Comparison of ENCODE assay signal across 8 cellular contexts in genomic region chr6:149140137-149140909, GRCh38.
DNase-seq lines count a peak whose midpoint lies in the region.

No MANE protein-coding gene starts in this region.

- DNase-seq in activated gamma-delta T cell treated with Interleukin-2 at 50 U/mL for 16 hours (peak; percentile 31), activated gamma-delta T cell (lab: John Stamatoyannopoulos, UW) (no peak), KBM-7 (peak; percentile 59), cortex of kidney (lab: John Stamatoyannopoulos, UW) (no peak), CD1c-positive myeloid dendritic cell (ENCODE audit: extremely low spot score) (no peak), kidney glomerular epithelial cell (lab: John Stamatoyannopoulos, UW) (no peak)
- peak; percentile 69 for DNase-seq in stimulated activated CD8-positive, alpha-beta memory T cell treated with anti-CD3 and anti-CD28 coated beads, Interleukin-4, amount 100 ng/mL, for 48 hours

- in situ Hi-C loops in KBM-7 (cut with MboI; ENCODE audit: low pct_unique_long_range_greater_than_20kb, low sequenced_read_pairs): no loop called here

- H3K36me3 Mint-ChIP-seq in activated naive CD8-positive, alpha-beta T cell: peaks cover 16% of the 10 kb centered on the region

- peaks cover 43% of the 10 kb centered on the region for H3K4me1 Mint-ChIP-seq in activated naive CD8-positive, alpha-beta T cell (ENCODE audit: low read depth)

- H3K9me3 Mint-ChIP-seq in activated naive CD8-positive, alpha-beta T cell (ENCODE audit: low read depth): peaks cover 9% of the 10 kb centered on the region

- no peaks in the 10 kb centered on the region for H3K27me3 Mint-ChIP-seq in activated naive CD8-positive, alpha-beta T cell

- H3K27ac Mint-ChIP-seq in activated naive CD8-positive, alpha-beta T cell: peak overlapping the region; percentile 100

- peak overlapping the region; percentile 83 for H3K4me3 Mint-ChIP-seq in activated naive CD8-positive, alpha-beta T cell

Comparison
In these comparisons a context has a peak if more than half of its experiments do, and no peak if none do; other contexts are left out.
1. DNase-seq: peak in activated gamma-delta T cell treated with Interleukin-2 at 50 U/mL for 16 hours (single experiment), KBM-7 (single experiment) and stimulated activated CD8-positive, alpha-beta memory T cell treated with anti-CD3 and anti-CD28 coated beads, Interleukin-4, amount 100 ng/mL, for 48 hours (single experiment); none in activated gamma-delta T cell (single experiment), cortex of kidney (single experiment), CD1c-positive myeloid dendritic cell (single experiment) and kidney glomerular epithelial cell (single experiment).